Comparison of ENCODE assay signal across 1 cellular context in the genomic region with DNA sequence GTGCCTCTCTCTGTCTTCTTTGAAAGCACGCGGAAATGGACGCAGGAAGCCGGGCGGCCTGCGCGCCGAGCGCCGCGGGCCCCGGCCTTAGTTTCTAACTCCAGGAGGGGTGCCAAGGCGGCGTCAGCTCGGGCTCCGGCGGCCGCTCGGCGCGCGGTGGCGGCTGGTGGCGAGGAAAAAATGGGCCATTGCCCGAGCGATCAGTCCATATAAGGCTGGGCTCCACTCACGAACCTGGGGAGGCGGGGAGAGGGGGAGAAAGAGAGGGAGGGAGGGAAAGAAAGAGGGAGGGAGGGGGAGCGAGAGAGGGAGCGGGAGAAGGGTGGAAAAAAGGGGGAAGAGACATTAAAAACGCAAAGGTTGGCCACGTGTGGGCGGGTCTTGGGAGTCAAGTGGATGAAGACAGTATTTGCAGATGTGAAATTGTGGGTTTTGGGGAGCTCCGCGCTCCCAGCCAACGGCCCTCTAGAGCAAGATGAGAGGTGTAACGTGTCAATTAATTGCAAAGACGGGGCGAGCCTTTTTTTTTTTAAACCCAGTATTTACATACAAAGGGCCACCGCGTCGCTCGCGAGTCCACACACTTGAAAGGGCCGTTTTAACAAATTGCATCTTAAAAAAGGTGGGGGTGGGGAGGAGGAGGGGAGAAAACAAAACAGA.
TF ChIP-seq lines count a peak whose summit lies in the region.

NKX2-2 (minus strand) TSS at position 184 of the 660 bp plus-strand sequence. CDS start 395 bp downstream, outside the sequence.

TF ChIP-seq in HEK293, 187 proteins besides CTCF, POLR2A, EP300 and RAD21 (continued from another document and continues in another):
- TF ChIP-seq ZNF518A (tag by site-specific recombination; conservative IDR thresholded peaks at IDR 0.05; ENCODE audit: low read depth) (no peak), ZNF394 (tag by site-specific recombination; IDR thresholded peaks at IDR 0.05; ENCODE audit: borderline replicate concordance) (no peak), ZFP41 (tag by site-specific recombination; IDR thresholded peaks at IDR 0.05; ENCODE audit: borderline replicate concordance) (no peak), ZNF121 (tag by site-specific recombination; IDR thresholded peaks at IDR 0.05) (no peak), ZNF133 (tag by site-specific recombination; IDR thresholded peaks at IDR 0.05) (no peak), ZNF785 (tag by site-specific recombination; IDR thresholded peaks at IDR 0.05) (no peak), KLF16 (tag by site-specific recombination; IDR thresholded peaks at IDR 0.05) (no peak), ZNF2 (tag by site-specific recombination; IDR thresholded peaks at IDR 0.05) (no peak), GLIS2 (tag by site-specific recombination; IDR thresholded peaks at IDR 0.05) (peak; percentile 20; the same call in 1 of the 2 replicates), MYNN (tag by site-specific recombination; IDR thresholded peaks at IDR 0.05; ENCODE audit: borderline replicate concordance) (no peak), ZNF155 (tag by site-specific recombination; IDR thresholded peaks at IDR 0.05) (no peak), ZBTB1 (tag by site-specific recombination; IDR thresholded peaks at IDR 0.05) (no peak), ZSCAN4 (tag by site-specific recombination; IDR thresholded peaks at IDR 0.05) (no peak), ZNF354C (tag by site-specific recombination; IDR thresholded peaks at IDR 0.05; ENCODE audit: borderline replicate concordance, low read depth) (no peak), INSM2 (tag by site-specific recombination; IDR thresholded peaks at IDR 0.05) (no peak), ZNF10 (tag by site-specific recombination; IDR thresholded peaks at IDR 0.05) (no peak), ZNF214 (tag by site-specific recombination; IDR thresholded peaks at IDR 0.05; ENCODE audit: borderline replicate concordance) (no peak), ZNF664 (tag by site-specific recombination; IDR thresholded peaks at IDR 0.05) (no peak), ZSCAN23 (tag by site-specific recombination; IDR thresholded peaks at IDR 0.05) (no peak), ZNF350 (tag by site-specific recombination; IDR thresholded peaks at IDR 0.05) (no peak), SP7 (tag by site-specific recombination; IDR thresholded peaks at IDR 0.05) (peak; percentile 79), KLF10 (tag by site-specific recombination; IDR thresholded peaks at IDR 0.05) (no peak), ZNF211 (tag by site-specific recombination; IDR thresholded peaks at IDR 0.05; ENCODE audit: low read depth) (no peak), ZNF600 (tag by site-specific recombination; IDR thresholded peaks at IDR 0.05) (no peak), ZSCAN30 (tag by site-specific recombination; IDR thresholded peaks at IDR 0.05) (no peak), ZNF747 (tag by site-specific recombination; IDR thresholded peaks at IDR 0.05) (no peak), ZFHX2 (tag by site-specific recombination; conservative IDR thresholded peaks at IDR 0.05) (peak; percentile 69), ZSCAN16 (tag by site-specific recombination; IDR thresholded peaks at IDR 0.05) (no peak), ZNF544 (tag by site-specific recombination; IDR thresholded peaks at IDR 0.05) (no peak), ZNF157 (tag by site-specific recombination; IDR thresholded peaks at IDR 0.05) (no peak), SP2 (tag by site-specific recombination; IDR thresholded peaks at IDR 0.05) (peak; percentile 75), ZNF423 (tag by site-specific recombination; IDR thresholded peaks at IDR 0.05) (no peak), ZNF701 (tag by site-specific recombination; IDR thresholded peaks at IDR 0.05) (peak; percentile 52; the same call in 1 of the 2 replicates), ZNF19 (tag by site-specific recombination; IDR thresholded peaks at IDR 0.05; ENCODE audit: low read depth) (no peak), SETDB1 (IDR thresholded peaks at IDR 0.05; ENCODE audit: insufficient read length, low read length) (no peak), ZBTB20 (tag by site-specific recombination; IDR thresholded peaks at IDR 0.05) (peak; percentile 29; the same call in 1 of the 2 replicates), ZNF37A (tag by site-specific recombination; IDR thresholded peaks at IDR 0.05) (no peak)
- TF ChIP-seq, protein P1, sequence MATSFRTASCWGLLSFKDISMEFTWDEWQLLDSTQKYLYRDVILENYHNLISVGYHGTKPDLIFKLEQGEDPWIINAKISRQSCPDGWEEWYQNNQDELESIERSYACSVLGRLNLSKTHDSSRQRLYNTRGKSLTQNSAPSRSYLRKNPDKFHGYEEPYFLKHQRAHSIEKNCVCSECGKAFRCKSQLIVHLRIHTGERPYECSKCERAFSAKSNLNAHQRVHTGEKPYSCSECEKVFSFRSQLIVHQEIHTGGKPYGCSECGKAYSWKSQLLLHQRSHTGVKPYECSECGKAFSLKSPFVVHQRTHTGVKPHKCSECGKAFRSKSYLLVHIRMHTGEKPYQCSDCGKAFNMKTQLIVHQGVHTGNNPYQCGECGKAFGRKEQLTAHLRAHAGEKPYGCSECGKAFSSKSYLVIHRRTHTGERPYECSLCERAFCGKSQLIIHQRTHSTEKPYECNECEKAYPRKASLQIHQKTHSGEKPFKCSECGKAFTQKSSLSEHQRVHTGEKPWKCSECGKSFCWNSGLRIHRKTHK (tag by site-specific recombination; IDR thresholded peaks at IDR 0.05): no peak
- TF ChIP-seq, protein P2, sequence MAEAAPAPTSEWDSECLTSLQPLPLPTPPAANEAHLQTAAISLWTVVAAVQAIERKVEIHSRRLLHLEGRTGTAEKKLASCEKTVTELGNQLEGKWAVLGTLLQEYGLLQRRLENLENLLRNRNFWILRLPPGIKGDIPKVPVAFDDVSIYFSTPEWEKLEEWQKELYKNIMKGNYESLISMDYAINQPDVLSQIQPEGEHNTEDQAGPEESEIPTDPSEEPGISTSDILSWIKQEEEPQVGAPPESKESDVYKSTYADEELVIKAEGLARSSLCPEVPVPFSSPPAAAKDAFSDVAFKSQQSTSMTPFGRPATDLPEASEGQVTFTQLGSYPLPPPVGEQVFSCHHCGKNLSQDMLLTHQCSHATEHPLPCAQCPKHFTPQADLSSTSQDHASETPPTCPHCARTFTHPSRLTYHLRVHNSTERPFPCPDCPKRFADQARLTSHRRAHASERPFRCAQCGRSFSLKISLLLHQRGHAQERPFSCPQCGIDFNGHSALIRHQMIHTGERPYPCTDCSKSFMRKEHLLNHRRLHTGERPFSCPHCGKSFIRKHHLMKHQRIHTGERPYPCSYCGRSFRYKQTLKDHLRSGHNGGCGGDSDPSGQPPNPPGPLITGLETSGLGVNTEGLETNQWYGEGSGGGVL (tag by site-specific recombination; IDR thresholded peaks at IDR 0.05): peak; percentile 97
- TF ChIP-seq, protein P3, sequence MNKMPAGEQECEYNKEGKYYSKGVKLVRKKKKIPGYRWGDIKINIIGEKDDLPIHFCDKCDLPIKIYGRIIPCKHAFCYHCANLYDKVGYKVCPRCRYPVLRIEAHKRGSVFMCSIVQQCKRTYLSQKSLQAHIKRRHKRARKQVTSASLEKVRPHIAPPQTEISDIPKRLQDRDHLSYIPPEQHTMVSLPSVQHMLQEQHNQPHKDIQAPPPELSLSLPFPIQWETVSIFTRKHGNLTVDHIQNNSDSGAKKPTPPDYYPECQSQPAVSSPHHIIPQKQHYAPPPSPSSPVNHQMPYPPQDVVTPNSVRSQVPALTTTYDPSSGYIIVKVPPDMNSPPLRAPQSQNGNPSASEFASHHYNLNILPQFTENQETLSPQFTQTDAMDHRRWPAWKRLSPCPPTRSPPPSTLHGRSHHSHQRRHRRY (tag by site-specific recombination; IDR thresholded peaks at IDR 0.05): no peak
- TF ChIP-seq, protein P4, sequence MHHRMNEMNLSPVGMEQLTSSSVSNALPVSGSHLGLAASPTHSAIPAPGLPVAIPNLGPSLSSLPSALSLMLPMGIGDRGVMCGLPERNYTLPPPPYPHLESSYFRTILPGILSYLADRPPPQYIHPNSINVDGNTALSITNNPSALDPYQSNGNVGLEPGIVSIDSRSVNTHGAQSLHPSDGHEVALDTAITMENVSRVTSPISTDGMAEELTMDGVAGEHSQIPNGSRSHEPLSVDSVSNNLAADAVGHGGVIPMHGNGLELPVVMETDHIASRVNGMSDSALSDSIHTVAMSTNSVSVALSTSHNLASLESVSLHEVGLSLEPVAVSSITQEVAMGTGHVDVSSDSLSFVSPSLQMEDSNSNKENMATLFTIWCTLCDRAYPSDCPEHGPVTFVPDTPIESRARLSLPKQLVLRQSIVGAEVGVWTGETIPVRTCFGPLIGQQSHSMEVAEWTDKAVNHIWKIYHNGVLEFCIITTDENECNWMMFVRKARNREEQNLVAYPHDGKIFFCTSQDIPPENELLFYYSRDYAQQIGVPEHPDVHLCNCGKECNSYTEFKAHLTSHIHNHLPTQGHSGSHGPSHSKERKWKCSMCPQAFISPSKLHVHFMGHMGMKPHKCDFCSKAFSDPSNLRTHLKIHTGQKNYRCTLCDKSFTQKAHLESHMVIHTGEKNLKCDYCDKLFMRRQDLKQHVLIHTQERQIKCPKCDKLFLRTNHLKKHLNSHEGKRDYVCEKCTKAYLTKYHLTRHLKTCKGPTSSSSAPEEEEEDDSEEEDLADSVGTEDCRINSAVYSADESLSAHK (tag by site-specific recombination; IDR thresholded peaks at IDR 0.05): peak; percentile 48; the same call in 1 of the 2 replicates
- TF ChIP-seq, protein P5, sequence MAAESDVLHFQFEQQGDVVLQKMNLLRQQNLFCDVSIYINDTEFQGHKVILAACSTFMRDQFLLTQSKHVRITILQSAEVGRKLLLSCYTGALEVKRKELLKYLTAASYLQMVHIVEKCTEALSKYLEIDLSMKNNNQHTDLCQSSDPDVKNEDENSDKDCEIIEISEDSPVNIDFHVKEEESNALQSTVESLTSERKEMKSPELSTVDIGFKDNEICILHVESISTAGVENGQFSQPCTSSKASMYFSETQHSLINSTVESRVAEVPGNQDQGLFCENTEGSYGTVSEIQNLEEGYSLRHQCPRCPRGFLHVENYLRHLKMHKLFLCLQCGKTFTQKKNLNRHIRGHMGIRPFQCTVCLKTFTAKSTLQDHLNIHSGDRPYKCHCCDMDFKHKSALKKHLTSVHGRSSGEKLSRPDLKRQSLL (tag by site-specific recombination; IDR thresholded peaks at IDR 0.05): no peak
- TF ChIP-seq, protein P6, sequence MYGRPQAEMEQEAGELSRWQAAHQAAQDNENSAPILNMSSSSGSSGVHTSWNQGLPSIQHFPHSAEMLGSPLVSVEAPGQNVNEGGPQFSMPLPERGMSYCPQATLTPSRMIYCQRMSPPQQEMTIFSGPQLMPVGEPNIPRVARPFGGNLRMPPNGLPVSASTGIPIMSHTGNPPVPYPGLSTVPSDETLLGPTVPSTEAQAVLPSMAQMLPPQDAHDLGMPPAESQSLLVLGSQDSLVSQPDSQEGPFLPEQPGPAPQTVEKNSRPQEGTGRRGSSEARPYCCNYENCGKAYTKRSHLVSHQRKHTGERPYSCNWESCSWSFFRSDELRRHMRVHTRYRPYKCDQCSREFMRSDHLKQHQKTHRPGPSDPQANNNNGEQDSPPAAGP (tag by site-specific recombination; IDR thresholded peaks at IDR 0.05): 0 out of 2 replicates have a peak, but pooled peaks have one; percentile 12
- TF ChIP-seq, protein P7, sequence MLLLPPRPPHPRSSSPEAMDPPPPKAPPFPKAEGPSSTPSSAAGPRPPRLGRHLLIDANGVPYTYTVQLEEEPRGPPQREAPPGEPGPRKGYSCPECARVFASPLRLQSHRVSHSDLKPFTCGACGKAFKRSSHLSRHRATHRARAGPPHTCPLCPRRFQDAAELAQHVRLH (tag by site-specific recombination; IDR thresholded peaks at IDR 0.05): no peak
